In the genomic region with DNA sequence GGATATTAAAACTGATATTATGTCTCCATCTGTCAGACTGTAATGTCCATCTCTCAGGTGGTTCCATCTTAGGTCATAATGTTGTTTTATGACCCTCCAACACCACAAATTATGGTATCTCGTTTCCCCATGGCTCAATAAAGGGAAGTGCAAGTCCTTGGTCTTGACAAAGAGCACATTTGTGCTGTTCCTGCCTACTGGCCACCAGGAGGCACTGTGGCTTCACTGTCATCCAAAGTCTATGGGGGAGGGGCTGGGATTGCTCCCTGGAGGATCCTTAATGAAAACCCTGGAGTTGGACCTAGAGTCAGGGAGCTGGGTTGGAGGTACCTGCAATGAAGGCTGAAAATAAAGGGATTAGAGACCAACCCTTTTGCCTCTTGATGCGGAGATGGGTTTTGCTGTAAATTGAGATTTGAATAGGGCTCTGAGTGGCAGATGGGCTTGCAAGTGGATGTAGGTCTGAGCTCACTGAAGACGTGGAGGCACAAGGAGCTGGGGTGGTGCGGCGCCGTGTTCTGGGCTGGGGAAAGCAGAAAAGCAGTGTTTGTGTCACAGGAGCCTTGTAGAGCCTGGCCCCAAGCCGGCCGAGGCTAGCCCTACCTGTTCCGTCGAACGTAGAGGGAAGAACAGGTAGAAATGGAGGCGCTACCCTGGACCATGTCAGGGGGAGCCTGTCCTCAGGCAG, we compare ENCODE assay signal across 8 cellular contexts.
DNase-seq lines count a peak whose midpoint lies in the region; ATAC-seq and TF ChIP-seq lines count a peak whose summit lies in the region.

No MANE protein-coding gene starts in this region.

- no peak overlapping the region for H3K4me2 ChIP-seq in KMS-11

- no peak overlapping the region for H2AFZ ChIP-seq in KMS-11 (ENCODE audit: low read depth)

- POLR2A ChIA-PET in AG04449 (lab: Yijun Ruan, JAX) = no interaction called here
- POLR2A ChIA-PET in GM10248 (lab: Yijun Ruan, JAX) = no interaction called here
- POLR2A ChIA-PET in activated CD8-positive, alpha-beta T cell treated with anti-CD3 and anti-CD28 coated beads for 36 hours (lab: Charles Lee) = interaction anchor here (0.6 kb wide), 1 partner anchor 51 kb away, joined by 3 read pairs; no protein-coding TSS in a partner anchor

- H3K27ac ChIP-seq in KMS-11 = no peak overlapping the region

- H3K36me3 ChIP-seq in KMS-11 (ENCODE audit: insufficient read depth) = no peaks in the 10 kb centered on the region

- H3K4me3 Mint-ChIP-seq in activated CD8-positive, alpha-beta T cell treated with anti-CD3 and anti-CD28 coated beads for 36 hours = no peak overlapping the region

- TF ChIP-seq CTCF in AG04449 (IDR thresholded peaks at IDR 0.05; ENCODE audit: insufficient read depth, low read length, missing control alignments) = peak; percentile 62
- TF ChIP-seq CTCF in GM10248 (IDR thresholded peaks at IDR 0.05; ENCODE audit: control extremely low read depth, extremely low read depth, low read depth, missing control alignments) = peak; percentile 58
- peak; percentile 83 for TF ChIP-seq CTCF in KMS-11 (conservative IDR thresholded peaks at IDR 0.05; ENCODE audit: low read depth, low read length)
- peak; percentile 65 for TF ChIP-seq CTCF in activated CD8-positive, alpha-beta T cell treated with anti-CD3 and anti-CD28 coated beads for 36 hours (IDR thresholded peaks at IDR 0.05)

- H3K4me3 ChIP-seq in AG04449 (ENCODE audit: low read depth, low read length) (no peak overlapping the region), KMS-11 (IDR thresholded peaks at IDR 0.05; ENCODE audit: insufficient read depth, low read depth, low read length) (no peak overlapping the region)

- H3K9ac ChIP-seq in KMS-11 = no peak overlapping the region

- H3K27ac Mint-ChIP-seq in activated CD8-positive, alpha-beta T cell treated with anti-CD3 and anti-CD28 coated beads for 36 hours = no peak overlapping the region

- H3K27me3 Mint-ChIP-seq in activated CD8-positive, alpha-beta T cell treated with anti-CD3 and anti-CD28 coated beads for 36 hours = no peaks in the 10 kb centered on the region

- peak; percentile 60 for ATAC-seq in activated CD8-positive, alpha-beta T cell treated with anti-CD3 and anti-CD28 coated beads for 36 hours

- no peaks in the 10 kb centered on the region for H3K9me3 Mint-ChIP-seq in activated CD8-positive, alpha-beta T cell treated with anti-CD3 and anti-CD28 coated beads for 36 hours

- H3K4me1 Mint-ChIP-seq in activated CD8-positive, alpha-beta T cell treated with anti-CD3 and anti-CD28 coated beads for 36 hours (ENCODE audit: low read depth) = peaks cover 51% of the 10 kb centered on the region

- no peaks in the 10 kb centered on the region for H3K4me1 ChIP-seq in KMS-11 (ENCODE audit: low read depth, poor library complexity, severe bottlenecking)

- CTCF ChIA-PET in AG04449 (lab: Yijun Ruan, JAX) = interaction anchor here (0.6 to 9.1 kb wide), 20 partner anchors 8 to 372 kb away, joined by 3 to 197 read pairs (median 4); no protein-coding TSS in a partner anchor
- CTCF ChIA-PET in GM10248 (lab: Yijun Ruan, JAX) = interaction anchor here (1.0 to 1.7 kb wide), 4 partner anchors 20 to 120 kb away, joined by 3 to 5 read pairs (median 4); no protein-coding TSS in a partner anchor
- CTCF ChIA-PET in activated CD8-positive, alpha-beta T cell treated with anti-CD3 and anti-CD28 coated beads for 36 hours (lab: Charles Lee) = interaction anchor here (0.8 to 1.9 kb wide), 8 partner anchors 16 to 96 kb away, joined by 3 to 11 read pairs (median 3); no protein-coding TSS in a partner anchor

- DNase-seq in AG04449 (ENCODE audit: low read depth, low spot score) (no peak), GM10248 (ENCODE audit: extremely low spot score) (peak; percentile 43), iris pigment epithelial cell (ENCODE audit: low read depth) (peak; percentile 65), cerebellum (ENCODE audit: low spot score) (no peak), NCI-H1105 treated with DMSO at 0.1 percent for 48 hours (lab: John Stamatoyannopoulos, UW) (no peak)
- peak; percentile 39 for DNase-seq in activated CD8-positive, alpha-beta T cell treated with anti-CD3 and anti-CD28 coated beads for 36 hours
- DNase-seq in stimulated activated naive CD4-positive, alpha-beta T cell treated with Interleukin-2 at 50 U/mL for 16 hours (lab: John Stamatoyannopoulos, UW) = no peak

- no peaks in the 10 kb centered on the region for H4K20me1 ChIP-seq in KMS-11 (ENCODE audit: insufficient read depth)

- H3K36me3 Mint-ChIP-seq in activated CD8-positive, alpha-beta T cell treated with anti-CD3 and anti-CD28 coated beads for 36 hours (ENCODE audit: low read depth) = no peaks in the 10 kb centered on the region

- no peaks in the 10 kb centered on the region for H3K27me3 ChIP-seq in KMS-11 (ENCODE audit: insufficient read depth, low read depth)

- intact Hi-C loops in activated CD8-positive, alpha-beta T cell treated with anti-CD3 and anti-CD28 coated beads for 36 hours (cut with micrococcal nuclease) = no loop called here

- no peaks in the 10 kb centered on the region for H3K79me2 ChIP-seq in KMS-11 (ENCODE audit: insufficient read depth, low read depth)

Comparison
In these comparisons a context has a peak if more than half of its experiments do, and no peak if none do; other contexts are left out.
1. DNase-seq: peak in GM10248 (single experiment), activated CD8-positive, alpha-beta T cell treated with anti-CD3 and anti-CD28 coated beads for 36 hours (single experiment) and iris pigment epithelial cell (single experiment); none in AG04449 (single experiment), stimulated activated naive CD4-positive, alpha-beta T cell treated with Interleukin-2 at 50 U/mL for 16 hours (single experiment), cerebellum (single experiment) and NCI-H1105 treated with DMSO at 0.1 percent for 48 hours (single experiment).
2. Peak in every context shown above with its lines, with median percentiles within 50 percentile points of each other: CTCF ChIP-seq.